Comparison of ENCODE assay signal across 8 cellular contexts in the genomic region with DNA sequence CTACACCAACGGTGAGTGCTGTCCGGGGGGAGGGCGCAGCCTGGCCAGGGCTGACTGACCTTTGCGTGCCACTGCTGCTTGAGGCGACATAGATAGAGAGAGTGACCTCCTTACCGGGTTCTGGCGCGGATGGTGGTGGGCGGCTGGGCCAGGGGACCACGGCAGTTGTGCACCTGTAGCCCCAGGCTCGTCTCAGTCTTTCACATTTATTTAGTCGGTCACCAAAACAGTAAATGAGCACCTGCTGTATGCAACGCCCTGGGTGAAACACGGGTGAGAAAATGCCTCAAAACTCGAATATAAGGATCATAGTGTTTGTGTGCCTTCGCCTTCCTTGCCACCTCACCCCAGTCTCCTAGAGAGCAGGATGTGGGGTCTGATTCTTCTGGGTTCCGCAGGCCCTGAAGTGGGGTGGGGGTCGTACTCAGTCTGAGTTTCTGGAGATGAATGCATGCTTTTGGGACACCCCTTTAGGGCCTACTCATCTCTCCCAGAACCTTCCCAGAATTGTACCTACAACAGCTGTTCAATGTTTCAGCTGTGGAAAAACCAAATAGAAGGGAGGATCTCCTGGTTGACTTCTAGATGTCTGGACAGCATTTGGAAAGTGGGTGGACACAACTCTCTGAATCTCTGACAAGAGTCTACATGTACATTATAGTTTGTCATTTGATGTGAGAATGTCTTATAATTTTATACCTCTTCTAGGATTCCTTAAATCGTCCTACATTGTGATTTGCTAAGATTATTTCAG. TPM values are rescaled to one million over a fixed set of nuclear protein-coding genes. Genes with fewer than 3 reads are reported as not detected.
DNase-seq lines count a peak whose midpoint lies in the region; ATAC-seq and TF ChIP-seq lines count a peak whose summit lies in the region.

No MANE protein-coding gene starts in this region.

- no peaks in the 10 kb centered on the region for H3K27me3 Mint-ChIP-seq in activated naive CD4-positive, alpha-beta T cell treated with anti-CD3 and anti-CD28 coated beads, Interleukin-2, amount 10 ng/mL, durations not matched to agents 7 days and 5 days

- DNase-seq in DMS 273 (lab: John Stamatoyannopoulos, UW; ENCODE audit: unreplicated experiment) (peak; percentile 34), DMS 273 treated with DMSO at 0.1 percent for 48 hours (lab: John Stamatoyannopoulos, UW) (no peak), heart left ventricle (peak in 1 of 5 donors; percentile 39), psoas muscle (peak; percentile 37 to 64), epidermal melanocyte (ENCODE audit: insufficient read length, low spot score) (no peak)
- DNase-seq in activated naive CD4-positive, alpha-beta T cell treated with anti-CD3 and anti-CD28 coated beads, Interleukin-2, amount 10 ng/mL, durations not matched to agents 7 days and 5 days, result peak; percentile 34

- ATAC-seq in HG03196 (IDR thresholded peaks at IDR 0.05; ENCODE audit: unreplicated experiment) (peak; percentile 11), heart left ventricle (peak; percentile 19 to 71 (median 64)), psoas muscle (peak; percentile 33 to 58 (median 44)), GM19397 (IDR thresholded peaks at IDR 0.05; ENCODE audit: unreplicated experiment) (no peak)

- H3K27ac ChIP-seq in heart left ventricle (peak overlapping the region; percentile 89 to 99 (median 94)), psoas muscle (peak overlapping the region; percentile 99)

- WGBS in heart left ventricle, 4 donors, result 1 to 4% (median 2%) methylated on average over 13 to 19 of the region's 19 CpGs
- 2 to 3% (median 2%) methylated on average over 19 of the region's 19 CpGs for WGBS in psoas muscle, 3 donors

- H3K4me1 Mint-ChIP-seq in activated naive CD4-positive, alpha-beta T cell treated with anti-CD3 and anti-CD28 coated beads, Interleukin-2, amount 10 ng/mL, durations not matched to agents 7 days and 5 days, result peaks cover 35% of the 10 kb centered on the region

- H3K36me3 Mint-ChIP-seq in activated naive CD4-positive, alpha-beta T cell treated with anti-CD3 and anti-CD28 coated beads, Interleukin-2, amount 10 ng/mL, durations not matched to agents 7 days and 5 days, result peaks cover 11% of the 10 kb centered on the region

- TF ChIP-seq POLR2A in heart left ventricle (IDR thresholded peaks at IDR 0.05), result no peak

- peak overlapping the region; percentile 93 for H3K4me3 Mint-ChIP-seq in activated naive CD4-positive, alpha-beta T cell treated with anti-CD3 and anti-CD28 coated beads, Interleukin-2, amount 10 ng/mL, durations not matched to agents 7 days and 5 days

- peaks cover 0 to 53% (median 27%) of the 10 kb centered on the region in 12 donors for H3K4me1 ChIP-seq in heart left ventricle
- H3K4me1 ChIP-seq in psoas muscle, result peaks cover 26% of the 10 kb centered on the region

- H3K9me3 ChIP-seq in heart left ventricle, result no peaks in the 10 kb centered on the region
- H3K9me3 ChIP-seq in psoas muscle, result no peaks in the 10 kb centered on the region

- CTCF ChIA-PET in activated naive CD4-positive, alpha-beta T cell treated with anti-CD3 and anti-CD28 coated beads, Interleukin-2, amount 10 ng/mL, durations not matched to agents 7 days and 5 days (lab: Charles Lee), result interaction anchor here (1.7 kb wide), 1 partner anchor 62 kb away, joined by 5 read pairs; no protein-coding TSS in a partner anchor

- H3K9me3 Mint-ChIP-seq in activated naive CD4-positive, alpha-beta T cell treated with anti-CD3 and anti-CD28 coated beads, Interleukin-2, amount 10 ng/mL, durations not matched to agents 7 days and 5 days, result no peaks in the 10 kb centered on the region

- no peaks in the 10 kb centered on the region for H3K36me3 ChIP-seq in heart left ventricle
- H3K36me3 ChIP-seq in psoas muscle (ENCODE audit: insufficient read depth in 1 of 2, low read depth in 1 of 2), result peaks cover 0 to 9% of the 10 kb centered on the region in 2 donors

- peak overlapping the region; percentile 99 for H3K27ac Mint-ChIP-seq in activated naive CD4-positive, alpha-beta T cell treated with anti-CD3 and anti-CD28 coated beads, Interleukin-2, amount 10 ng/mL, durations not matched to agents 7 days and 5 days

- intact Hi-C loops in heart left ventricle (cut with DNase I) (loop anchor here in 1 of 10 donors (5.0 kb wide), 1 partner anchor 122 kb away; the partner anchor contains the start of gene JADE2), psoas muscle (cut with DNase I) (loop anchor here (2.0 to 5.0 kb wide), 2 partner anchors 17 to 122 kb away; partner anchors contain the start of genes SAR1B (in 2 of the 2) and JADE2 (in 1 of the 2))

- no peaks in the 10 kb centered on the region for H3K27me3 ChIP-seq in heart left ventricle
- H3K27me3 ChIP-seq in psoas muscle (ENCODE audit: insufficient read depth in 3 of 3, low read length in 2 of 3), result no peaks in the 10 kb centered on the region

- TF ChIP-seq CTCF in heart left ventricle (IDR thresholded peaks at IDR 0.05), result no peak
- TF ChIP-seq CTCF in psoas muscle (IDR thresholded peaks at IDR 0.05), result no peak

- peak overlapping the region; percentile 77 to 99 (median 90) for H3K4me3 ChIP-seq in heart left ventricle
- peak overlapping the region; percentile 98 for H3K4me3 ChIP-seq in psoas muscle

RNA-seq across cellular contexts. Expression of gene SEC24A, which starts 0.8 kb away (rescaled TPM):
- total RNA-seq in heart left ventricle (10 to 100 TPM in 3 of 9 donors, 1 to 10 TPM in 6; 6.7 to 15.7 (median 8.6) TPM), psoas muscle (10 to 100 TPM in 3 of 4 donors, 1 to 10 TPM in 1; 5.7 to 25.2 (median 13.7) TPM)
- polyA plus RNA-seq in heart left ventricle (1 to 10 TPM; 2.2 to 8.1 TPM), psoas muscle (10 to 100 TPM in 2 of 3 donors, 1 to 10 TPM in 1; 6.7 to 18.9 (median 17.2) TPM)

RNA-seq across cellular contexts. Expression of gene SAR1B, which starts 16.7 kb away (rescaled TPM):
- 100 to 1,000 TPM in 2 of 9 donors, 10 to 100 TPM in 7; 36.9 to 113 (median 88.0) TPM for total RNA-seq in heart left ventricle
- polyA plus RNA-seq in heart left ventricle, result 10 to 100 TPM; 33.9 to 62.4 TPM
- 100 to 1,000 TPM; 161 to 238 (median 206) TPM for total RNA-seq in psoas muscle
- 100 to 1,000 TPM; 116 to 188 (median 126) TPM for polyA plus RNA-seq in psoas muscle

Comparison
In these comparisons a context has a peak if more than half of its experiments do, and no peak if none do; other contexts are left out.
1. DNase-seq: peak in DMS 273 (single experiment), activated naive CD4-positive, alpha-beta T cell treated with anti-CD3 and anti-CD28 coated beads, Interleukin-2, amount 10 ng/mL, durations not matched to agents 7 days and 5 days (single experiment) and psoas muscle (2 of 2); none in DMS 273 treated with DMSO at 0.1 percent for 48 hours (single experiment) and epidermal melanocyte (single experiment).